In the genomic region with DNA sequence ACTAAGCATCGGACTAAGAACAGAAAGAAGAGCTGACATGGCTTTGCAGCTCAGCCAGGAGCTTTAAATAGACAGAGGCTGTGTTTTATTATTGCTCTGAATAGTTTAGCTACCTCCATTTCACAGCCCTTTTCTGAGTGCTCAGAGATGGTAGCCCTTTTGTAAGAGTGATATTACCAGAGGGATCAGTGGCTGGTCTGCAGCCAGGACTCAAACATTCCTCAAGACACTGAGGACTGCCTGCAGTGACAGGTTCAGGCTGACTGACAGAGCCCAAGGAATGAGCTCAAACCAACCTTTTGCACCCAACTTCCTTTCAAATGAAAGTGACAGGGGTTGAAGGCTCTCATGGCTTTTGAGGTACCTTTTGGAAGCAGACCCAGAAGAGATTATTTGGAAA, we compare ENCODE assay signal across 8 cellular contexts.
DNase-seq lines count a peak whose midpoint lies in the region; ATAC-seq, FAIRE-seq and TF ChIP-seq lines count a peak whose summit lies in the region.

No MANE protein-coding gene starts in this region.

- intact Hi-C loops in psoas muscle (cut with DNase I): no loop called here

- peaks cover 20 to 31% (median 29%) of the 10 kb centered on the region in 4 donors for H3K4me1 Mint-ChIP-seq in CD4-positive, CD25-positive, alpha-beta regulatory T cell
- peaks cover 15 to 16% of the 10 kb centered on the region in 2 donors for H3K4me1 Mint-ChIP-seq in effector memory CD8-positive, alpha-beta T cell (ENCODE audit: low read depth in 2 of 2)

- H3K4me1 ChIP-seq in CD4-positive, CD25-positive, alpha-beta regulatory T cell (ENCODE audit: control insufficient read depth, insufficient read depth, low read length, poor library complexity, severe bottlenecking): peaks cover 25% of the 10 kb centered on the region
- H3K4me1 ChIP-seq in psoas muscle: peaks cover 27% of the 10 kb centered on the region

- FAIRE-seq in D721Med (lab: Jason Lieb, UNC): no peak

- no peaks in the 10 kb centered on the region for H3K9me3 ChIP-seq in CD4-positive, CD25-positive, alpha-beta regulatory T cell (ENCODE audit: control insufficient read depth in 2 of 2, low read length in 2 of 2)
- H3K9me3 ChIP-seq in psoas muscle: no peaks in the 10 kb centered on the region

- H3K4me3 Mint-ChIP-seq in CD4-positive, CD25-positive, alpha-beta regulatory T cell: peak overlapping the region; percentile 84 to 90 (median 88)
- peak overlapping the region; percentile 80 to 85 for H3K4me3 Mint-ChIP-seq in effector memory CD8-positive, alpha-beta T cell

- no peaks in the 10 kb centered on the region for H3K9me3 Mint-ChIP-seq in CD4-positive, CD25-positive, alpha-beta regulatory T cell
- no peaks in the 10 kb centered on the region for H3K9me3 Mint-ChIP-seq in effector memory CD8-positive, alpha-beta T cell

- peak overlapping the region; percentile 89 for H3K4me3 ChIP-seq in CD4-positive, CD25-positive, alpha-beta regulatory T cell (ENCODE audit: low read depth, low read length)
- H3K4me3 ChIP-seq in psoas muscle: peak overlapping the region; percentile 45

- peak overlapping the region; percentile 67 for H3K27ac ChIP-seq in CD4-positive, CD25-positive, alpha-beta regulatory T cell (ENCODE audit: insufficient read depth, low read length, poor library complexity, severe bottlenecking)
- peak overlapping the region; percentile 71 for H3K27ac ChIP-seq in psoas muscle

- DNase-seq in CD4-positive, CD25-positive, alpha-beta regulatory T cell: peak in 1 of 3 donors; percentile 7
- DNase-seq in effector memory CD8-positive, alpha-beta T cell: no peak
- DNase-seq in psoas muscle: no peak
- no peak for DNase-seq in NCI-H446 treated with DMSO at 0.1 percent for 48 hours (lab: John Stamatoyannopoulos, UW)
- DNase-seq in H4 (ENCODE audit: low spot score): no peak
- no peak for DNase-seq in D721Med (ENCODE audit: insufficient read length, low spot score)

- ATAC-seq in CD4-positive, CD25-positive, alpha-beta regulatory T cell (ENCODE audit: low read depth in 2 of 2): peak; percentile 17 to 28
- ATAC-seq in GM21381 (IDR thresholded peaks at IDR 0.05; ENCODE audit: unreplicated experiment) (peak; percentile 40), HG03565 (IDR thresholded peaks at IDR 0.05; ENCODE audit: unreplicated experiment) (peak; percentile 21), psoas muscle (peak; percentile 80 to 96 (median 86))
- ATAC-seq in effector memory CD8-positive, alpha-beta T cell (replicated peaks): peak; percentile 45

- H3K27me3 Mint-ChIP-seq in CD4-positive, CD25-positive, alpha-beta regulatory T cell: no peaks in the 10 kb centered on the region
- H3K27me3 Mint-ChIP-seq in effector memory CD8-positive, alpha-beta T cell: no peaks in the 10 kb centered on the region

- 4 to 12% (median 4%) methylated on average over 1 of the region's 1 CpG for WGBS in psoas muscle, 3 donors

- no peak for TF ChIP-seq CTCF in psoas muscle (IDR thresholded peaks at IDR 0.05)
- TF ChIP-seq CTCF in D721Med (IDR thresholded peaks at IDR 0.05; ENCODE audit: insufficient read depth, missing control alignments): no peak

- no peaks in the 10 kb centered on the region for H3K36me3 ChIP-seq in CD4-positive, CD25-positive, alpha-beta regulatory T cell (ENCODE audit: control insufficient read depth, insufficient read depth, low read length)
- H3K36me3 ChIP-seq in psoas muscle (ENCODE audit: insufficient read depth in 1 of 2, low read depth in 1 of 2): no peaks in the 10 kb centered on the region

- H3K27me3 ChIP-seq in CD4-positive, CD25-positive, alpha-beta regulatory T cell (ENCODE audit: control insufficient read depth, insufficient read depth, low read length): no peaks in the 10 kb centered on the region
- H3K27me3 ChIP-seq in psoas muscle (ENCODE audit: insufficient read depth in 3 of 3, low read length in 2 of 3): no peaks in the 10 kb centered on the region

- H3K36me3 Mint-ChIP-seq in CD4-positive, CD25-positive, alpha-beta regulatory T cell: peaks cover 5% of the 10 kb centered on the region
- no peaks in the 10 kb centered on the region for H3K36me3 Mint-ChIP-seq in effector memory CD8-positive, alpha-beta T cell (ENCODE audit: insufficient read depth)

- H3K27ac Mint-ChIP-seq in CD4-positive, CD25-positive, alpha-beta regulatory T cell: peak overlapping the region; percentile 93 to 97 (median 96)
- H3K27ac Mint-ChIP-seq in effector memory CD8-positive, alpha-beta T cell: peak overlapping the region; percentile 95 to 97

Comparison
In these comparisons a context has a peak if more than half of its experiments do, and no peak if none do; other contexts are left out.
1. ATAC-seq: peak in every context shown above with its lines; median percentile 86 in psoas muscle; 45 in effector memory CD8-positive, alpha-beta T cell; 40 in GM21381; 22 in CD4-positive, CD25-positive, alpha-beta regulatory T cell; 21 in HG03565.